ENCODE assay signal across 1 cellular context in the genomic region with DNA sequence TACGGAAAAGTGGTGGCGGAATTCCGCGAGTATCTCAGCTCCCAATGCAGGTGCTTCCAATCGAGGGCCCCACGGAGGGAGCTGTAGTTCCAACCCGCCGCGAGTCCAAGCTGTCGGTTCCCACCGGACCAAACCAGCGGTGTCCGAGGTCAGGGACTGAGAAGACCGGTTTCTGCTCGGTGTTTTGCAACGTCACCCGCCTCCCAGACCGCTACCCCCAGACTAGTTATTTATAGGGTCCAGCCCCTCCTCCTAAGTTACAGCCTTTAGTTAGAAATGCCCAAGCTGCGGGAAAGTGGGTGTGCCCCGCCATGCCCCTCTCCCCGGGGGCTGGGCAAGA.
TF ChIP-seq lines count a peak whose summit lies in the region.

No MANE protein-coding gene starts in this region.

TF ChIP-seq in GM12878, 131 proteins besides CTCF, POLR2A, EP300 and RAD21:
- TF ChIP-seq YY1 (IDR thresholded peaks at IDR 0.05; ENCODE audit: low read depth, low read length) (no peak), GATAD2B (conservative IDR thresholded peaks at IDR 0.05; ENCODE audit: low read depth) (0 out of 2 replicates have a peak, but pooled peaks have one; percentile 1), MTA3 (IDR thresholded peaks at IDR 0.05; ENCODE audit: borderline replicate concordance, low read length) (no peak), FOXM1 (IDR thresholded peaks at IDR 0.05; ENCODE audit: low read depth, low read length) (no peak)
